Comparison of ENCODE assay signal across 20 cellular contexts in genomic region chr3:41209646-41210045, GRCh38.
"Had no signal": no experiment of that assay in that cellular context is flagged by ENCODE, and none has a peak within 500 bp of the region (broad histone marks: within the 10 kb centered on the region; RNA-seq: fewer than 3 reads in every experiment).

No MANE protein-coding gene starts in this region.

- ATAC-seq: activated CD4-positive, CD25-positive, alpha-beta regulatory T cell treated with anti-CD3 and anti-CD28 coated beads, Interleukin-2, amount 50 U/mL, for 24 hours; heart left ventricle; left cardiac atrium; mucosa of descending colon; sciatic nerve; stimulated activated naive B cell treated with anti-CD40 and anti-IgM and Interleukin-4, amounts not matched to agents 10 μg/mL and 1 μg/mL and 100 μg/mL, for 72 hours had no signal

- DNase-seq: activated CD4-positive, alpha-beta memory T cell treated with anti-CD3 and anti-CD28 coated beads, Interleukin-2, amount 10 ng/mL, durations not matched to agents 7 days and 5 days; activated CD4-positive, alpha-beta T cell treated with anti-CD3 and anti-CD28 coated beads, Interleukin-2, amount 10 ng/mL, durations not matched to agents 24 days and 14 days; aorta; colonic mucosa; heart left ventricle; islet precursor cell; left cardiac atrium; mucosa of descending colon; occipital lobe; SK-N-SH; stimulated activated CD4-positive, alpha-beta T cell treated with anti-CD3 and anti-CD28 coated beads, Interleukin-2, amount 100 ng/mL, for 48 hours; stimulated activated CD8-positive, alpha-beta memory T cell treated with anti-CD3 and anti-CD28 coated beads, Interleukin-4, amount 100 ng/mL, for 48 hours; stimulated activated naive B cell treated with anti-CD40 and anti-IgM and Interleukin-4, amounts not matched to agents 10 μg/mL and 1 μg/mL and 100 μg/mL, for 72 hours; testis had no signal

- H3K27me3 Mint-ChIP-seq: activated CD4-positive, alpha-beta memory T cell treated with anti-CD3 and anti-CD28 coated beads, Interleukin-2, amount 10 ng/mL, durations not matched to agents 7 days and 5 days; activated CD4-positive, alpha-beta T cell treated with anti-CD3 and anti-CD28 coated beads, Interleukin-2, amount 10 ng/mL, durations not matched to agents 24 days and 14 days; memory B cell; stimulated activated naive B cell treated with anti-CD40 and anti-IgM and Interleukin-4, amounts not matched to agents 10 μg/mL and 1 μg/mL and 100 μg/mL, for 72 hours had no signal

- H3K27ac Mint-ChIP-seq: activated CD4-positive, alpha-beta memory T cell treated with anti-CD3 and anti-CD28 coated beads, Interleukin-2, amount 10 ng/mL, durations not matched to agents 7 days and 5 days; activated CD4-positive, alpha-beta T cell treated with anti-CD3 and anti-CD28 coated beads, Interleukin-2, amount 10 ng/mL, durations not matched to agents 24 days and 14 days; activated T-helper 1 cell treated with anti-CD3 and anti-CD28 coated beads, Interleukin-12 subunit alpha, Interleukin-12 subunit beta, Interleukin-2, Interleukin-4 antibody, amounts not matched to agents 30 ng/mL and 10 ng/mL and 1 ng/mL, durations not matched to agents 14 hours and 24 hours and 36 hours; memory B cell; stimulated activated naive B cell treated with anti-CD40 and anti-IgM and Interleukin-4, amounts not matched to agents 10 μg/mL and 1 μg/mL and 100 μg/mL, for 72 hours had no signal

- H3K4me3 ChIP-seq: colonic mucosa, heart left ventricle, mucosa of descending colon, testis, upper lobe of left lung had no signal

- H3K9me3 Mint-ChIP-seq: activated CD4-positive, alpha-beta T cell treated with anti-CD3 and anti-CD28 coated beads, Interleukin-2, amount 10 ng/mL, durations not matched to agents 24 days and 14 days; activated T-helper 1 cell treated with anti-CD3 and anti-CD28 coated beads, Interleukin-12 subunit alpha, Interleukin-12 subunit beta, Interleukin-2, Interleukin-4 antibody, amounts not matched to agents 30 ng/mL and 10 ng/mL and 1 ng/mL, durations not matched to agents 14 hours and 24 hours and 36 hours; memory B cell had no signal

- H3K4me3 Mint-ChIP-seq: activated CD4-positive, alpha-beta memory T cell treated with anti-CD3 and anti-CD28 coated beads, Interleukin-2, amount 10 ng/mL, durations not matched to agents 7 days and 5 days; activated CD4-positive, alpha-beta T cell treated with anti-CD3 and anti-CD28 coated beads, Interleukin-2, amount 10 ng/mL, durations not matched to agents 24 days and 14 days; activated T-helper 1 cell treated with anti-CD3 and anti-CD28 coated beads, Interleukin-12 subunit alpha, Interleukin-12 subunit beta, Interleukin-2, Interleukin-4 antibody, amounts not matched to agents 30 ng/mL and 10 ng/mL and 1 ng/mL, durations not matched to agents 14 hours and 24 hours and 36 hours; memory B cell; neural crest cell; stimulated activated naive B cell treated with anti-CD40 and anti-IgM and Interleukin-4, amounts not matched to agents 10 μg/mL and 1 μg/mL and 100 μg/mL, for 72 hours had no signal
